Comparison of ENCODE assay signal across 24 cellular contexts in the genomic region with DNA sequence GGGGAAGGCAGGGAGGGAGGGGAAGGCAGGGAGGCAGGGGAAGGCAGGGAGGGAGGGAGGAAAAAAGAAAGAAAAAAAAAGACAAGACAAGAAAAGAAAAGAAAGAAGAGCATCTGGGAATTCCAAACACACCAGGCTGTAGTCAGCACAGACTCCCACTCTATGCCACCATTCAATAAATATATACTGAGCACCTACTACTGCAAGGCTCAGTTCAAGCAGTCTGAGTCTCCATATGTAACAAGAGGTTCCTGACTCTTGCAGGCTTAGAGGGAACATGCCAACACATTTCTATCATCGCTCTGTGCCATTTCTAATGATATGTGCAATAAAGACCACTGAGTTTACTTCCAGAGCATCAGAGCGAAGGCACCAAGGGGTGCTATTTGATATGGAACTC. TPM values are rescaled to one million over a fixed set of nuclear protein-coding genes. Genes with fewer than 3 reads are reported as not detected.
A peak's percentile ranks its signal among the peaks of the same experiment; 100 is the strongest.
DNase-seq lines count a peak whose midpoint lies in the region; ATAC-seq and TF ChIP-seq lines count a peak whose summit lies in the region.
"Had no signal": no experiment of that assay in that cellular context is flagged by ENCODE, and none has a peak within 500 bp of the region (broad histone marks: within the 10 kb centered on the region; RNA-seq: fewer than 3 reads in every experiment).

No MANE protein-coding gene starts in this region.

- H2BK5ac ChIP-seq in IMR-90 (ENCODE audit: low read depth, low read length, poor library complexity, severe bottlenecking) = no peak overlapping the region

- peaks cover 92% of the 10 kb centered on the region for H4K20me1 ChIP-seq in IMR-90 (ENCODE audit: insufficient read depth, low read length)

- H2AFZ ChIP-seq in IMR-90 (replicated peaks; ENCODE audit: low read length, poor library complexity) = no peak overlapping the region

- WGBS in IMR-90 (ENCODE audit: extremely low coverage in 2 of 2, insufficient read length in 1 of 2), 2 experiments = 100% methylated on average over 1 of the region's 2 CpGs; no CpG with 5 or more reads in 1 of the 2 experiments

- peaks cover 5% of the 10 kb centered on the region for H3K4me1 ChIP-seq in IMR-90 (ENCODE audit: control insufficient read depth, insufficient read depth, low read length)
- H3K4me1 ChIP-seq: gastrocnemius medialis, spleen had no signal

- no peak overlapping the region for H2AK5ac ChIP-seq in IMR-90 (ENCODE audit: low read depth, low read length)

- dilution Hi-C loops in IMR-90 (cut with HindIII; ENCODE audit: low sequenced_read_pairs, unreplicated experiment) = no loop called here

- no peak overlapping the region for H4K91ac ChIP-seq in IMR-90 (ENCODE audit: insufficient read depth, low read depth, low read length)

- no peak overlapping the region for H3K4me3 ChIP-seq in IMR-90 (ENCODE audit: insufficient read depth, low read depth, low read length)
- H3K4me3 ChIP-seq: esophagus muscularis mucosa, gastrocnemius medialis, lung, spleen, tibial artery had no signal

- H3K4me1 Mint-ChIP-seq in chondrocyte (ENCODE audit: low read depth) = peaks cover 78% of the 10 kb centered on the region
- H3K4me1 Mint-ChIP-seq in nephron = peaks cover 37% of the 10 kb centered on the region

- DNase-seq in DMS53 (lab: John Stamatoyannopoulos, UW) (peak; percentile 8), DMS53 treated with DMSO at 0.1 percent for 48 hours (lab: John Stamatoyannopoulos, UW; ENCODE audit: unreplicated experiment) (no peak), IMR-90 (no peak), chondrocyte (ENCODE audit: low spot score) (no peak), A172 (ENCODE audit: low spot score) (no peak), DMS114 treated with DMSO at 0.1 percent for 48 hours (lab: John Stamatoyannopoulos, UW; ENCODE audit: unreplicated experiment) (no peak)
- DNase-seq: BE2C; effector CD8-positive, alpha-beta T cell; gastrocnemius medialis; islet precursor cell; Kasumi-1; retina; SHP77; spleen; stimulated activated CD4-positive, alpha-beta T cell treated with anti-CD3 and anti-CD28 coated beads, Interleukin-4, amount 100 ng/mL, for 4 hours; T-helper 1 cell; tibial artery had no signal

- H3K56ac ChIP-seq in IMR-90 (ENCODE audit: extremely low read depth, insufficient read depth, low read length) = no peak overlapping the region

- H3K23ac ChIP-seq in IMR-90 (ENCODE audit: low read depth, low read length) = no peak overlapping the region

- H3K4ac ChIP-seq in IMR-90 (ENCODE audit: low read depth, low read length) = no peak overlapping the region

- H2BK15ac ChIP-seq in IMR-90 (ENCODE audit: low read depth, low read length) = no peak overlapping the region

- peaks cover 60 to 73% of the 10 kb centered on the region in 2 experiments for H3K79me1 ChIP-seq in IMR-90 (ENCODE audit: low read depth in 1 of 2, low read length in 2 of 2)

- no peak overlapping the region for H3K4me2 ChIP-seq in IMR-90 (ENCODE audit: low read depth, low read length)

- H3K18ac ChIP-seq in IMR-90 (ENCODE audit: low read depth, low read length) = no peak overlapping the region

- no peaks in the 10 kb centered on the region for H3K27me3 Mint-ChIP-seq in chondrocyte (ENCODE audit: low read depth)
- H3K27me3 Mint-ChIP-seq in nephron (ENCODE audit: low read depth) = no peaks in the 10 kb centered on the region
- H3K27me3 Mint-ChIP-seq: activated naive CD8-positive, alpha-beta T cell; stimulated activated naive CD8-positive, alpha-beta T cell treated with anti-CD3 and anti-CD28 coated beads, Interleukin-15, Interleukin-2, amounts not matched to agents 100 ng/mL and 50 ng/mL, for 24 hours had no signal

- H3K27ac Mint-ChIP-seq in chondrocyte (ENCODE audit: unreplicated experiment) = peak overlapping the region; percentile 33
- H3K27ac Mint-ChIP-seq in nephron = peak overlapping the region; percentile 38 to 96 (median 89)
- H3K27ac Mint-ChIP-seq: activated naive CD8-positive, alpha-beta T cell had no signal

- H3K14ac ChIP-seq in IMR-90 (replicated peaks; ENCODE audit: low read depth, low read length) = no peak overlapping the region

- peaks cover 84% of the 10 kb centered on the region for H3K36me3 ChIP-seq in IMR-90 (ENCODE audit: control insufficient read depth, insufficient read depth, low read length)

- no peak for TF ChIP-seq POLR2A in IMR-90 (IDR thresholded peaks at IDR 0.05; ENCODE audit: low read depth, low read length)

- CTCF ChIA-PET in IMR-90 (lab: Yijun Ruan, JAX) = interaction anchor here (0.6 kb wide), 1 partner anchor 122 kb away, joined by 3 read pairs; no protein-coding TSS in a partner anchor

- H2BK120ac ChIP-seq in IMR-90 (ENCODE audit: low read depth, low read length) = no peak overlapping the region

- H4K5ac ChIP-seq in IMR-90 (ENCODE audit: low read depth, low read length) = no peak overlapping the region

- H3K9me3 ChIP-seq in IMR-90 (ENCODE audit: control insufficient read depth, insufficient read depth, low read length) = peaks cover 3% of the 10 kb centered on the region; the same call in 1 of the 2 replicates
- H3K9me3 ChIP-seq: BE2C, esophagus muscularis mucosa, gastrocnemius medialis, spleen, tibial artery had no signal

- peak; percentile 10; the same call in 1 of the 2 replicates for ATAC-seq in IMR-90 (ENCODE audit: low read depth)
- ATAC-seq in HG02885 (IDR thresholded peaks at IDR 0.05; ENCODE audit: poor library complexity, unreplicated experiment) = no peak
- ATAC-seq: gastrocnemius medialis had no signal

- in situ Hi-C loops in IMR-90 (cut with MboI; ENCODE audit: low sequenced_read_pairs) = no loop called here

- H3K9ac ChIP-seq in IMR-90 (ENCODE audit: low read depth, low read length) = no peak overlapping the region

- H3K9me3 Mint-ChIP-seq in chondrocyte (ENCODE audit: low read depth) (no peaks in the 10 kb centered on the region), nephron (no peaks in the 10 kb centered on the region)
- H3K9me3 Mint-ChIP-seq: stimulated activated naive CD8-positive, alpha-beta T cell treated with anti-CD3 and anti-CD28 coated beads, Interleukin-15, Interleukin-2, amounts not matched to agents 100 ng/mL and 50 ng/mL, for 24 hours had no signal

- H3K27ac ChIP-seq in IMR-90 (ENCODE audit: insufficient read depth, low read length) = no peak overlapping the region
- H3K27ac ChIP-seq: 22Rv1, gastrocnemius medialis, tibial artery had no signal

- intact Hi-C loops in IMR-90 (cut with micrococcal nuclease) = no loop called here

- H3K36me3 Mint-ChIP-seq in chondrocyte (ENCODE audit: low read depth) (peaks cover 78% of the 10 kb centered on the region), nephron (ENCODE audit: low read depth) (peaks cover 92% of the 10 kb centered on the region)

- no peaks in the 10 kb centered on the region for H3K27me3 ChIP-seq in IMR-90 (ENCODE audit: control insufficient read depth, insufficient read depth, low read length)
- H3K27me3 ChIP-seq: BE2C, esophagus muscularis mucosa, gastrocnemius medialis, spleen, tibial artery had no signal

- TF ChIP-seq CTCF in IMR-90 (conservative IDR thresholded peaks at IDR 0.05; ENCODE audit: low read depth, low read length) = no peak
- no peak for TF ChIP-seq CTCF in chondrocyte (IDR thresholded peaks at IDR 0.05)
- no peak for TF ChIP-seq CTCF in nephron (IDR thresholded peaks at IDR 0.05; ENCODE audit: unreplicated experiment in 3 of 3)

- no peak overlapping the region for H2AK9ac ChIP-seq in IMR-90 (replicated peaks; ENCODE audit: low read depth, low read length, poor library complexity)

- POLR2A ChIA-PET in IMR-90 (lab: Charles Lee; ENCODE audit: unreplicated experiment) = no interaction called here

- no peak overlapping the region for H2BK20ac ChIP-seq in IMR-90 (ENCODE audit: low read depth, low read length)

- peaks cover 3% of the 10 kb centered on the region; the same call in 1 of the 2 replicates for H3K9me1 ChIP-seq in IMR-90 (ENCODE audit: insufficient read depth, low read length)

- H3K4me3 Mint-ChIP-seq in chondrocyte (ENCODE audit: unreplicated experiment) = no peak overlapping the region
- no peak overlapping the region for H3K4me3 Mint-ChIP-seq in nephron
- H3K4me3 Mint-ChIP-seq: activated naive CD8-positive, alpha-beta T cell; stimulated activated naive CD8-positive, alpha-beta T cell treated with anti-CD3 and anti-CD28 coated beads, Interleukin-15, Interleukin-2, amounts not matched to agents 100 ng/mL and 50 ng/mL, for 24 hours had no signal

- no TSS peak for BruUV-seq in IMR-90 (replicated peaks; lab: Mats Ljungman, UMichigan)

- no peak overlapping the region for H4K8ac ChIP-seq in IMR-90 (ENCODE audit: low read depth in 2 of 2, low read length in 2 of 2)

- TF ChIP-seq RAD21 in IMR-90 (IDR thresholded peaks at IDR 0.05; ENCODE audit: low read length) = no peak

TF ChIP-seq in IMR-90, 13 proteins besides CTCF, POLR2A, EP300 and RAD21 (continues in another document):
- TF ChIP-seq MXI1 (IDR thresholded peaks at IDR 0.05; ENCODE audit: borderline replicate concordance, low read depth, low read length) (no peak), RCOR1 (IDR thresholded peaks at IDR 0.05; ENCODE audit: insufficient replicate concordance, low read length) (no peak), MAZ (IDR thresholded peaks at IDR 0.05; ENCODE audit: borderline replicate concordance, low read depth, low read length) (no peak), CEBPB (IDR thresholded peaks at IDR 0.05; ENCODE audit: low read depth, low read length) (no peak)
- TF ChIP-seq, protein P1, sequence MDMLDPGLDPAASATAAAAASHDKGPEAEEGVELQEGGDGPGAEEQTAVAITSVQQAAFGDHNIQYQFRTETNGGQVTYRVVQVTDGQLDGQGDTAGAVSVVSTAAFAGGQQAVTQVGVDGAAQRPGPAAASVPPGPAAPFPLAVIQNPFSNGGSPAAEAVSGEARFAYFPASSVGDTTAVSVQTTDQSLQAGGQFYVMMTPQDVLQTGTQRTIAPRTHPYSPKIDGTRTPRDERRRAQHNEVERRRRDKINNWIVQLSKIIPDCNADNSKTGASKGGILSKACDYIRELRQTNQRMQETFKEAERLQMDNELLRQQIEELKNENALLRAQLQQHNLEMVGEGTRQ (IDR thresholded peaks at IDR 0.05; ENCODE audit: low read depth, low read length) = no peak
- TF ChIP-seq, protein P2, sequence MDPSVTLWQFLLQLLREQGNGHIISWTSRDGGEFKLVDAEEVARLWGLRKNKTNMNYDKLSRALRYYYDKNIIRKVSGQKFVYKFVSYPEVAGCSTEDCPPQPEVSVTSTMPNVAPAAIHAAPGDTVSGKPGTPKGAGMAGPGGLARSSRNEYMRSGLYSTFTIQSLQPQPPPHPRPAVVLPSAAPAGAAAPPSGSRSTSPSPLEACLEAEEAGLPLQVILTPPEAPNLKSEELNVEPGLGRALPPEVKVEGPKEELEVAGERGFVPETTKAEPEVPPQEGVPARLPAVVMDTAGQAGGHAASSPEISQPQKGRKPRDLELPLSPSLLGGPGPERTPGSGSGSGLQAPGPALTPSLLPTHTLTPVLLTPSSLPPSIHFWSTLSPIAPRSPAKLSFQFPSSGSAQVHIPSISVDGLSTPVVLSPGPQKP (IDR thresholded peaks at IDR 0.05; ENCODE audit: borderline replicate concordance, low read depth, low read length) = no peak

RNA-seq across cellular contexts. Expression of a gene that starts 47.7 kb away (rescaled TPM):
- total RNA-seq in IMR-90 (2012; rRNA removed) = 6,979 and 8,412 TPM in 2 replicates
- 6,722 and 7,454 TPM in 2 replicates for polyA plus RNA-seq in IMR-90 (2012; rRNA removed)
- 2,230 and 5,114 TPM in 2 replicates for polyA plus RNA-seq in IMR-90 (2012; cell fraction: cytosol; rRNA removed)
- 764 and 3,092 TPM in 2 replicates for polyA plus RNA-seq in IMR-90 (2012; cell fraction: nucleus; rRNA removed; ENCODE audit: low replicate concordance)
- 2,649 to 2,819 TPM (median 2,779 TPM) in 3 replicates for total RNA-seq in chondrocyte
- total RNA-seq in A172 (2014; rRNA removed; shearing (Covaris generic)) = 4,320 and 4,475 TPM in 2 replicates
